10 cellular contexts compared by ENCODE assay signal in the genomic region with DNA sequence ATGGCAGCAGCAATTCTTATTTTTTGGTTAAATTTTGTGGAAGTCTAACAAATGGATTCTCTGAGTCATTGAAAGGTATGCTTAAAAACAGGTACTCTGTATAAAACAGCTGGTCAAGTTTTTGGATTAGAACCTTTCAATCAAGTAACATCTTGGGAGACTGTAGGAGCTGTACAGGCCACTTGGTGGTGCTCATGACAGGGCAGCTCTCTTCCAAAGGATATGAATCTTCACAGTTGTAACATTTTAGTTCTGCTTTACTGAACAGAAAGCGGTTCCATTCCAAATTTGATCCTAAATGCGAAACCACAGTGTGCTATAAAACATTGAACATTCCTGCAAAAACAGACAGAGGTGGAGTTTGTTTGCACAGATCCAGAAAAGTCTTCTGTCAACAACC. TPM values are rescaled to one million over a fixed set of nuclear protein-coding genes. Genes with fewer than 3 reads are reported as not detected.
DNase-seq lines count a peak whose midpoint lies in the region; ATAC-seq and TF ChIP-seq lines count a peak whose summit lies in the region.
"Had no signal": no experiment of that assay in that cellular context is flagged by ENCODE, and none has a peak within 500 bp of the region (broad histone marks: within the 10 kb centered on the region; RNA-seq: fewer than 3 reads in every experiment).

No MANE protein-coding gene starts in this region.

- H3K4me1 ChIP-seq in Caco-2 (peaks cover 27% of the 10 kb centered on the region), gastrocnemius medialis (no peaks in the 10 kb centered on the region)

- H3K9me3 ChIP-seq in Caco-2, result 0 out of 2 replicates have a peak, but pooled peaks cover 8% of the 10 kb centered on the region
- no peaks in the 10 kb centered on the region for H3K9me3 ChIP-seq in gastrocnemius medialis

- TF ChIP-seq CTCF in Caco-2 (IDR thresholded peaks at IDR 0.05; ENCODE audit: insufficient read depth in 1 of 2, low read depth in 1 of 2, low read length in 1 of 2, severe bottlenecking in 1 of 2, unreplicated experiment in 1 of 2), result no peak
- TF ChIP-seq CTCF in gastrocnemius medialis (IDR thresholded peaks at IDR 0.05 in 4 of 5, conservative IDR thresholded peaks at IDR 0.05 in 1 of 5), result peak in 2 of 5 experiments; percentile 21 to 40

- no peak overlapping the region for H3K4me3 Mint-ChIP-seq in Caco-2 (ENCODE audit: unreplicated experiment)
- H3K4me3 Mint-ChIP-seq: natural killer cell, T-cell had no signal

- POLR2A ChIA-PET in Caco-2 (lab: Charles Lee), result no interaction called here

- DNase-seq in DMS53 treated with DMSO at 0.1 percent for 48 hours (lab: John Stamatoyannopoulos, UW; ENCODE audit: unreplicated experiment), result peak; percentile 31
- peak; percentile 77 for DNase-seq in M059J (ENCODE audit: low read depth)
- DNase-seq in astrocyte of the hippocampus (ENCODE audit: low read depth, low spot score), result peak; percentile 55
- peak; percentile 26 for DNase-seq in left kidney (ENCODE audit: low read depth, low spot score)
- no peak for DNase-seq in Caco-2
- no peak for DNase-seq in gastrocnemius medialis
- no peak for DNase-seq in stimulated activated CD4-positive, alpha-beta T cell treated with anti-CD3 and anti-CD28 coated beads, Interleukin-2, amount 100 ng/mL, for 24 hours
- DNase-seq: natural killer cell, T-cell had no signal

- in situ Hi-C loops in gastrocnemius medialis (cut with MboI; ENCODE audit: low sequenced_read_pairs in 4 of 4), result no loop called here

- H3K36me3 ChIP-seq in Caco-2 (ENCODE audit: control insufficient read depth, insufficient read depth, low read length), result peaks cover 2% of the 10 kb centered on the region; the same call in 1 of the 2 replicates
- H3K36me3 ChIP-seq in gastrocnemius medialis, result no peaks in the 10 kb centered on the region

- no TSS peak for BruUV-seq in Caco-2 (replicated peaks; lab: Mats Ljungman, UMichigan)

- peaks cover 9% of the 10 kb centered on the region for H3K9me3 Mint-ChIP-seq in Caco-2 (ENCODE audit: unreplicated experiment)
- H3K9me3 Mint-ChIP-seq: natural killer cell, T-cell had no signal

- H3K4me1 Mint-ChIP-seq in Caco-2 (ENCODE audit: low read depth, unreplicated experiment), result peaks cover 27% of the 10 kb centered on the region

- H3K27ac Mint-ChIP-seq in Caco-2 (ENCODE audit: unreplicated experiment), result no peak overlapping the region
- H3K27ac Mint-ChIP-seq: natural killer cell, T-cell had no signal

- no peaks in the 10 kb centered on the region for H3K27me3 Mint-ChIP-seq in Caco-2 (ENCODE audit: insufficient read depth, unreplicated experiment)

- H3K27me3 ChIP-seq in Caco-2 (replicated peaks; ENCODE audit: control insufficient read depth, insufficient read depth, low read length) (no peaks in the 10 kb centered on the region), gastrocnemius medialis (no peaks in the 10 kb centered on the region)

- H3K36me3 Mint-ChIP-seq in Caco-2 (ENCODE audit: insufficient read depth, unreplicated experiment), result peaks cover 5% of the 10 kb centered on the region
- H3K36me3 Mint-ChIP-seq: natural killer cell, T-cell had no signal

- CTCF ChIA-PET in Caco-2 (lab: Charles Lee), result no interaction called here

- no peak for TF ChIP-seq POLR2A in gastrocnemius medialis (IDR thresholded peaks at IDR 0.05)

- H3K4me3 ChIP-seq in Caco-2 (ENCODE audit: low read depth, low read length), result no peak overlapping the region
- H3K4me3 ChIP-seq in gastrocnemius medialis, result no peak overlapping the region

- ATAC-seq in GM21360 (IDR thresholded peaks at IDR 0.05; ENCODE audit: unreplicated experiment), result peak; percentile 54
- no peak for ATAC-seq in gastrocnemius medialis

- intact Hi-C loops in Caco-2 (cut with micrococcal nuclease; ENCODE audit: unreplicated experiment), result no loop called here
- intact Hi-C loops in gastrocnemius medialis (cut with DNase I; ENCODE audit: low total_unique reads), result no loop called here

- no peak overlapping the region for H3K27ac ChIP-seq in gastrocnemius medialis

RNA-seq across cellular contexts. Expression of gene AGR3, which starts 44.5 kb away (rescaled TPM):
- not detected in 2 replicates for total RNA-seq in M059J (2014; rRNA removed; shearing (Covaris generic))
- 1.2 and 3.1 TPM in 2 replicates for total RNA-seq in Caco-2 (2022)
- not detected for total RNA-seq in gastrocnemius medialis
- total RNA-seq: natural killer cell, T-cell had no signal

Comparison
In these comparisons a context has a peak if more than half of its experiments do, and no peak if none do; other contexts are left out.
1. DNase-seq: peak in DMS53 treated with DMSO at 0.1 percent for 48 hours (single experiment), M059J (single experiment), astrocyte of the hippocampus (single experiment) and left kidney (single experiment); none in Caco-2 (0 of 2), gastrocnemius medialis (0 of 2) and stimulated activated CD4-positive, alpha-beta T cell treated with anti-CD3 and anti-CD28 coated beads, Interleukin-2, amount 100 ng/mL, for 24 hours (0 of 2).